In the genomic region with DNA sequence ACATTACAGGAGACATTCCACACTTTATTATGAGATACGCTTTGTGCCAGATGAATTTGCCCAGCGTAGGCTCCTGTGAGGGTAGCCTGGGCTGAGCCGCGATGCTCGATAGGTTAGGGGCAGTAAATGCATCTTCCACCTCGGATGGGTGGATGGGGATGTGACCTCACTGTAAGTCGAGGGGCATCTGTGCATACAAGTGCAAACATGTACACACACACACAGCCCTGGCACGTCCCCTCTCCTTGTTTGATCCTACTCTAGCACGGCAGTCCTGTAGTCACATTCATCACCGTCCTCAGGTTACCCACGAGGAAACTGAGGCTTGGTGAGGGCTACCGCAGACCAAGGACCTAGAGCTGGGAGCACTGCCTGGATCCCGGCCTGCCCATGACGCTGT, we compare ENCODE assay signal across 11 cellular contexts.
"Had no signal": no experiment of that assay in that cellular context is flagged by ENCODE, and none has a peak within 500 bp of the region (broad histone marks: within the 10 kb centered on the region; RNA-seq: fewer than 3 reads in every experiment).

No MANE protein-coding gene starts in this region.

- DNase-seq: cerebellar nuclear complex; gastrocnemius medialis; mesendoderm; naive thymus-derived CD4-positive, alpha-beta T cell; nephron progenitor cell; ovary; stimulated activated CD4-positive, alpha-beta T cell treated with anti-CD3 and anti-CD28 coated beads, Interleukin-4, amount 100 ng/mL, for 1 hour; transverse colon had no signal

- H3K9me3 ChIP-seq: gastrocnemius medialis, ovary, right lobe of liver, transverse colon had no signal

- H3K4me1 ChIP-seq: right lobe of liver, transverse colon had no signal

- H3K27me3 ChIP-seq: gastrocnemius medialis, ovary, right lobe of liver, transverse colon had no signal

- H3K27ac ChIP-seq: gastrocnemius medialis, ovary, right lobe of liver, transverse colon had no signal

- ATAC-seq: gastrocnemius medialis; naive thymus-derived CD4-positive, alpha-beta T cell; right lobe of liver; stimulated activated memory B cell treated with anti-CD40 and anti-IgM and Interleukin-4, amounts not matched to agents 10 μg/mL and 1 μg/mL and 100 μg/mL, for 72 hours had no signal

- H3K36me3 ChIP-seq: gastrocnemius medialis, ovary, right lobe of liver, transverse colon had no signal

- H3K4me3 ChIP-seq: gastrocnemius medialis, ovary, right lobe of liver, transverse colon had no signal

- FAIRE-seq: colon had no signal
